Comparison of ENCODE assay signal across 20 cellular contexts in genomic region chr12:4323400-4323799, GRCh38. TPM values are rescaled to one million over a fixed set of nuclear protein-coding genes. Genes with fewer than 3 reads are reported as not detected.
A peak's percentile ranks its signal among the peaks of the same experiment; 100 is the strongest.
DNase-seq lines count a peak whose midpoint lies in the region; ATAC-seq and TF ChIP-seq lines count a peak whose summit lies in the region.
"Had no signal": no experiment of that assay in that cellular context is flagged by ENCODE, and none has a peak within 500 bp of the region (broad histone marks: within the 10 kb centered on the region; RNA-seq: fewer than 3 reads in every experiment).

No MANE protein-coding gene starts in this region.

- no peaks in the 10 kb centered on the region for H3K9me3 ChIP-seq in CD4-positive, alpha-beta memory T cell (ENCODE audit: control insufficient read depth in 1 of 2, low read length in 2 of 2)
- no peaks in the 10 kb centered on the region for H3K9me3 ChIP-seq in OCI-LY1 (ENCODE audit: low read length)
- H3K9me3 ChIP-seq: mucosa of descending colon, SJCRH30, testis had no signal

- CTCF ChIA-PET in CD4-positive, alpha-beta memory T cell (lab: Charles Lee; ENCODE audit: partially characterized antibody) = interaction anchor here (1.5 to 2.1 kb wide), 2 partner anchors 27 to 47 kb away, joined by 4 to 7 read pairs; no protein-coding TSS in a partner anchor

- no peaks in the 10 kb centered on the region for H3F3A ChIP-seq in OCI-LY1 (ENCODE audit: insufficient read depth, low read length)

- H3K9me2 ChIP-seq in OCI-LY1 (ENCODE audit: low read depth, low read length) = no peaks in the 10 kb centered on the region

- peaks cover 24 to 68% (median 43%) of the 10 kb centered on the region in 4 donors for H3K4me1 Mint-ChIP-seq in CD4-positive, alpha-beta memory T cell
- H3K4me1 Mint-ChIP-seq in endothelial cell (ENCODE audit: unreplicated experiment) (peaks cover 24% of the 10 kb centered on the region), immature natural killer cell (peaks cover 31 to 51% of the 10 kb centered on the region in 2 donors)

- no peak overlapping the region for H3K4me3 ChIP-seq in CD4-positive, alpha-beta memory T cell (ENCODE audit: low read length in 2 of 2)
- peak overlapping the region; percentile 94 for H3K4me3 ChIP-seq in OCI-LY1 (ENCODE audit: low read depth, low read length, poor library complexity, severe bottlenecking)
- H3K4me3 ChIP-seq: mucosa of descending colon, SJCRH30 had no signal

- no peak for TF ChIP-seq CTCF in OCI-LY1 (IDR thresholded peaks at IDR 0.05; ENCODE audit: low read length)
- TF ChIP-seq CTCF in endothelial cell (IDR thresholded peaks at IDR 0.05; ENCODE audit: unreplicated experiment) = no peak

- no peaks in the 10 kb centered on the region for H3K27me3 Mint-ChIP-seq in CD4-positive, alpha-beta memory T cell
- H3K27me3 Mint-ChIP-seq in endothelial cell (ENCODE audit: unreplicated experiment) (peaks cover 4% of the 10 kb centered on the region), immature natural killer cell (ENCODE audit: low read depth in 3 of 3) (peaks cover 11 to 12% (median 11%) of the 10 kb centered on the region in 3 donors)

- H3K9me3 Mint-ChIP-seq in CD4-positive, alpha-beta memory T cell = no peaks in the 10 kb centered on the region
- H3K9me3 Mint-ChIP-seq in endothelial cell (ENCODE audit: unreplicated experiment) (no peaks in the 10 kb centered on the region), immature natural killer cell (no peaks in the 10 kb centered on the region)

- H4K20me1 ChIP-seq in OCI-LY1 (ENCODE audit: insufficient read depth, low read length) = no peaks in the 10 kb centered on the region

- H3K4me3 Mint-ChIP-seq in CD4-positive, alpha-beta memory T cell = peak overlapping the region in 6 of 8 donors; percentile 6 to 67 (median 33)
- H3K4me3 Mint-ChIP-seq in endothelial cell (ENCODE audit: unreplicated experiment) = no peak overlapping the region
- H3K4me3 Mint-ChIP-seq in immature natural killer cell = no peak overlapping the region

- intact Hi-C loops in CD4-positive, alpha-beta memory T cell (cut with micrococcal nuclease) = no loop called here

- peak overlapping the region in 5 of 7 donors; percentile 29 to 95 (median 52) for H3K27ac Mint-ChIP-seq in CD4-positive, alpha-beta memory T cell
- peak overlapping the region; percentile 42 for H3K27ac Mint-ChIP-seq in endothelial cell (ENCODE audit: unreplicated experiment)
- H3K27ac Mint-ChIP-seq in immature natural killer cell = peak overlapping the region in 2 of 6 donors; percentile 51 to 55

- no peak overlapping the region; the same call in 1 of the 2 replicates for H3K9ac ChIP-seq in OCI-LY1 (ENCODE audit: low read length)
- H3K9ac ChIP-seq: parathyroid adenoma had no signal

- POLR2A ChIA-PET in CD4-positive, alpha-beta memory T cell (lab: Charles Lee; ENCODE audit: partially characterized antibody) = no interaction called here

- H3K4me1 ChIP-seq in CD4-positive, alpha-beta memory T cell (ENCODE audit: insufficient read depth, low read length) = peaks cover 30% of the 10 kb centered on the region
- peaks cover 26% of the 10 kb centered on the region for H3K4me1 ChIP-seq in OCI-LY1 (ENCODE audit: insufficient read depth, low read length, severe bottlenecking)

- H3K27me3 ChIP-seq in CD4-positive, alpha-beta memory T cell (ENCODE audit: insufficient read depth, low read length) = no peaks in the 10 kb centered on the region
- no peaks in the 10 kb centered on the region for H3K27me3 ChIP-seq in OCI-LY1 (ENCODE audit: insufficient read depth, low read length)
- H3K27me3 ChIP-seq: SJCRH30, testis had no signal

- H2AFZ ChIP-seq in OCI-LY1 (ENCODE audit: low read length) = no peak overlapping the region
- H2AFZ ChIP-seq: parathyroid adenoma had no signal

- no peaks in the 10 kb centered on the region for H3K36me3 ChIP-seq in CD4-positive, alpha-beta memory T cell (ENCODE audit: insufficient read depth, low read length)
- H3K36me3 ChIP-seq in OCI-LY1 (ENCODE audit: insufficient read depth, low read length) = peaks cover 9% of the 10 kb centered on the region

- peaks cover 4 to 22% of the 10 kb centered on the region in 2 donors for H3K36me3 Mint-ChIP-seq in CD4-positive, alpha-beta memory T cell
- peaks cover 3% of the 10 kb centered on the region for H3K36me3 Mint-ChIP-seq in endothelial cell (ENCODE audit: low read depth, unreplicated experiment)
- H3K36me3 Mint-ChIP-seq in immature natural killer cell = no peaks in the 10 kb centered on the region

- peaks cover 11% of the 10 kb centered on the region; the same call in 1 of the 2 replicates for H3K79me2 ChIP-seq in OCI-LY1 (ENCODE audit: insufficient read depth, low read length)
- H3K79me2 ChIP-seq: parathyroid adenoma had no signal

- ATAC-seq in HG03378 (IDR thresholded peaks at IDR 0.05; ENCODE audit: unreplicated experiment) = no peak
- ATAC-seq: mucosa of descending colon had no signal

- DNase-seq in Ammon's horn (ENCODE audit: low spot score) (peak; percentile 18), endothelial cell (ENCODE audit: low spot score) (no peak), OCI-M2 (lab: John Stamatoyannopoulos, UW; ENCODE audit: unreplicated experiment) (no peak), immature natural killer cell (no peak)
- DNase-seq in CD4-positive, alpha-beta memory T cell = no peak
- no peak for DNase-seq in activated CD4-positive, alpha-beta T cell treated with anti-CD3 and anti-CD28 coated beads, Interleukin-2, amount 50 U/mL, for 48 hours
- DNase-seq: EL, erythroblast, glutamatergic neuron, MM.1S, mucosa of descending colon, NCI-H82, SJCRH30, testis had no signal

- peak overlapping the region; percentile 71 for H3K4me2 ChIP-seq in OCI-LY1 (ENCODE audit: low read length)

- H3K27ac ChIP-seq in CD4-positive, alpha-beta memory T cell (ENCODE audit: low read depth, low read length) = no peak overlapping the region
- H3K27ac ChIP-seq in OCI-LY1 (ENCODE audit: low read depth, low read length, poor library complexity, severe bottlenecking) = peak overlapping the region; percentile 80
- H3K27ac ChIP-seq: parathyroid adenoma, SJCRH30, testis had no signal

RNA-seq across cellular contexts. Expression of gene TIGAR, which starts 2.4 kb away (rescaled TPM):
- total RNA-seq in CD4-positive, alpha-beta memory T cell = 10 to 100 TPM; 15.2 to 17.3 TPM
- polyA plus RNA-seq in CD4-positive, alpha-beta memory T cell = 1 to 10 TPM; 1.9 to 2.7 TPM
- 21.9 TPM for total RNA-seq in endothelial cell (ENCODE audit: unreplicated experiment)
- polyA plus RNA-seq in immature natural killer cell = 1 to 10 TPM; 2.1 to 8.9 (median 4.3) TPM

RNA-seq across cellular contexts. Expression of gene CCND2, which starts 49.8 kb away (rescaled TPM):
- total RNA-seq in CD4-positive, alpha-beta memory T cell = 100 to 1,000 TPM; 150 to 151 TPM
- polyA plus RNA-seq in CD4-positive, alpha-beta memory T cell = 100 to 1,000 TPM in 1 of 2 donors, 10 to 100 TPM in 1; 83.3 to 103 TPM
- 88.1 TPM for total RNA-seq in endothelial cell (ENCODE audit: unreplicated experiment)
- polyA plus RNA-seq in immature natural killer cell = 10 to 100 TPM; 47.5 to 83.3 (median 71.4) TPM

RNA-seq across cellular contexts. Expression of gene FGF23, which starts 56.1 kb away (rescaled TPM):
- total RNA-seq in CD4-positive, alpha-beta memory T cell = not detected
- not detected for polyA plus RNA-seq in CD4-positive, alpha-beta memory T cell
- total RNA-seq in endothelial cell (ENCODE audit: unreplicated experiment) = not detected
- polyA plus RNA-seq in immature natural killer cell = not detected
- total RNA-seq: mucosa of descending colon, testis had no signal
- polyA plus RNA-seq: adipose tissue, BJ, keratinocyte had no signal

Comparison
In these comparisons a context has a peak if more than half of its experiments do, and no peak if none do; other contexts are left out.
1. H3K4me3 Mint-ChIP-seq: peak in CD4-positive, alpha-beta memory T cell (6 of 8); none in endothelial cell (single experiment) and immature natural killer cell (0 of 5).